18 cellular contexts compared by ENCODE assay signal in genomic region chr16:76729525-76729924, GRCh38.
DNase-seq lines count a peak whose midpoint lies in the region; ATAC-seq and TF ChIP-seq lines count a peak whose summit lies in the region.
"Had no signal": no experiment of that assay in that cellular context is flagged by ENCODE, and none has a peak within 500 bp of the region (broad histone marks: within the 10 kb centered on the region; RNA-seq: fewer than 3 reads in every experiment).

No MANE protein-coding gene starts in this region.

- no peak overlapping the region for H3K9ac ChIP-seq in PC-3 (ENCODE audit: low read length)

- no peaks in the 10 kb centered on the region for H4K20me1 ChIP-seq in PC-3 (ENCODE audit: low read length)

- peaks cover 14% of the 10 kb centered on the region for H3K4me1 ChIP-seq in PC-3 (ENCODE audit: insufficient read depth, low read length)
- H3K4me1 ChIP-seq: esophagus squamous epithelium, left lung, testis had no signal

- H3K4me3 ChIP-seq in PC-3 (ENCODE audit: low read length) (no peak overlapping the region), fibroblast of mammary gland (ENCODE audit: control insufficient read depth, low read depth, low read length) (no peak overlapping the region)
- H3K4me3 ChIP-seq: dorsolateral prefrontal cortex, esophagus squamous epithelium, left lung, testis had no signal

- no peak overlapping the region for H2AFZ ChIP-seq in PC-3 (ENCODE audit: low read length)

- BruUV-seq in PC-3 (replicated peaks; lab: Mats Ljungman, UMichigan): no TSS peak

- 0 out of 2 replicates have a peak, but pooled peaks have one; percentile 29 for TF ChIP-seq CTCF in PC-3 (conservative IDR thresholded peaks at IDR 0.05; ENCODE audit: low read depth, low read length)
- TF ChIP-seq CTCF in fibroblast of mammary gland (conservative IDR thresholded peaks at IDR 0.05; ENCODE audit: control insufficient read depth, insufficient read depth, low read depth, low read length): no peak

- H3K9me3 ChIP-seq in PC-3 (ENCODE audit: low read length): no peaks in the 10 kb centered on the region
- H3K9me3 ChIP-seq: esophagus squamous epithelium, left lung, testis had no signal

- no peaks in the 10 kb centered on the region for H3K9me2 ChIP-seq in PC-3 (replicated peaks; ENCODE audit: low read length)

- H3K27me3 ChIP-seq in PC-3 (ENCODE audit: low read length): no peaks in the 10 kb centered on the region
- H3K27me3 ChIP-seq: dorsolateral prefrontal cortex, esophagus squamous epithelium, left lung, testis had no signal

- DNase-seq in AG08396 (ENCODE audit: low spot score) (peak; percentile 2), HEK293T (ENCODE audit: extremely low spot score) (peak; percentile 7), PC-3 (peak; percentile 78), fibroblast of mammary gland (ENCODE audit: low read depth) (peak; percentile 17), NCI-H510A treated with DMSO at 0.1 percent for 48 hours (lab: John Stamatoyannopoulos, UW) (no peak)
- DNase-seq: activated CD4-positive, alpha-beta T cell treated with anti-CD3 and anti-CD28 coated beads, Interleukin-2, amount 10 ng/mL, durations not matched to agents 7 days and 5 days; activated naive CD4-positive, alpha-beta T cell; DMS53; dorsolateral prefrontal cortex; esophagus squamous epithelium; hippocampal formation; left lung; NCI-H2171; stimulated activated CD4-positive, alpha-beta T cell treated with anti-CD3 and anti-CD28 coated beads, Interleukin-4, amount 100 ng/mL, for 4 hours; testis had no signal

- no peaks in the 10 kb centered on the region for H3K79me2 ChIP-seq in PC-3 (ENCODE audit: low read length)

- H3F3A ChIP-seq in PC-3 (ENCODE audit: low read length, unreplicated experiment): no peaks in the 10 kb centered on the region

- POLR2A ChIA-PET in HEK293T (lab: Yijun Ruan, JAX): no interaction called here
- POLR2A ChIA-PET in PC-3 (lab: Charles Lee; ENCODE audit: unreplicated experiment): no interaction called here

- ATAC-seq in PC-3 (peak; percentile 97), HG03521 (IDR thresholded peaks at IDR 0.05; ENCODE audit: unreplicated experiment) (no peak), GM18511 (IDR thresholded peaks at IDR 0.05; ENCODE audit: unreplicated experiment) (no peak), GM18519 (IDR thresholded peaks at IDR 0.05; ENCODE audit: low FRiP score, unreplicated experiment) (no peak)
- ATAC-seq: left lung had no signal

- peak overlapping the region; percentile 67 for H3K4me2 ChIP-seq in PC-3 (ENCODE audit: low read length)

- CTCF ChIA-PET in HEK293T (lab: Yijun Ruan, JAX): no interaction called here
- CTCF ChIA-PET in PC-3 (lab: Charles Lee): interaction anchor here (0.5 to 0.9 kb wide), 2 partner anchors 439 to 463 kb away, joined by 3 read pairs; no protein-coding TSS in a partner anchor

- H3K36me3 ChIP-seq in PC-3 (ENCODE audit: low read depth, low read length): no peaks in the 10 kb centered on the region
- H3K36me3 ChIP-seq: esophagus squamous epithelium, left lung had no signal

- peak overlapping the region; percentile 43 for H3K27ac ChIP-seq in PC-3 (ENCODE audit: low read length)
- H3K27ac ChIP-seq: dorsolateral prefrontal cortex, esophagus squamous epithelium, left lung, testis had no signal

- intact Hi-C loops in PC-3 (cut with micrococcal nuclease): loop anchor here (1.0 to 5.0 kb wide), 2 partner anchors 51 to 68 kb away; no protein-coding TSS in a partner anchor

TF ChIP-seq in HEK293T, 16 proteins besides CTCF, POLR2A, EP300 and RAD21:
- TF ChIP-seq TARDBP (IDR thresholded peaks at IDR 0.05): no peak
- no peak for TF ChIP-seq ELF4 (IDR thresholded peaks at IDR 0.05)
- TF ChIP-seq CTBP1 (IDR thresholded peaks at IDR 0.05; ENCODE audit: borderline replicate concordance): no peak
- TF ChIP-seq LEF1 (IDR thresholded peaks at IDR 0.05; ENCODE audit: borderline replicate concordance): no peak
- TF ChIP-seq FOXA1 (IDR thresholded peaks at IDR 0.05): no peak
- TF ChIP-seq L3MBTL2 (conservative IDR thresholded peaks at IDR 0.05): no peak
- no peak for TF ChIP-seq FOXK2 (IDR thresholded peaks at IDR 0.05)
- no peak for TF ChIP-seq SP1 (IDR thresholded peaks at IDR 0.05)
- no peak for TF ChIP-seq ARNT (IDR thresholded peaks at IDR 0.05)
- TF ChIP-seq NFRKB (IDR thresholded peaks at IDR 0.05): no peak
- no peak for TF ChIP-seq ZNF384 (IDR thresholded peaks at IDR 0.05)
